In the genomic region with DNA sequence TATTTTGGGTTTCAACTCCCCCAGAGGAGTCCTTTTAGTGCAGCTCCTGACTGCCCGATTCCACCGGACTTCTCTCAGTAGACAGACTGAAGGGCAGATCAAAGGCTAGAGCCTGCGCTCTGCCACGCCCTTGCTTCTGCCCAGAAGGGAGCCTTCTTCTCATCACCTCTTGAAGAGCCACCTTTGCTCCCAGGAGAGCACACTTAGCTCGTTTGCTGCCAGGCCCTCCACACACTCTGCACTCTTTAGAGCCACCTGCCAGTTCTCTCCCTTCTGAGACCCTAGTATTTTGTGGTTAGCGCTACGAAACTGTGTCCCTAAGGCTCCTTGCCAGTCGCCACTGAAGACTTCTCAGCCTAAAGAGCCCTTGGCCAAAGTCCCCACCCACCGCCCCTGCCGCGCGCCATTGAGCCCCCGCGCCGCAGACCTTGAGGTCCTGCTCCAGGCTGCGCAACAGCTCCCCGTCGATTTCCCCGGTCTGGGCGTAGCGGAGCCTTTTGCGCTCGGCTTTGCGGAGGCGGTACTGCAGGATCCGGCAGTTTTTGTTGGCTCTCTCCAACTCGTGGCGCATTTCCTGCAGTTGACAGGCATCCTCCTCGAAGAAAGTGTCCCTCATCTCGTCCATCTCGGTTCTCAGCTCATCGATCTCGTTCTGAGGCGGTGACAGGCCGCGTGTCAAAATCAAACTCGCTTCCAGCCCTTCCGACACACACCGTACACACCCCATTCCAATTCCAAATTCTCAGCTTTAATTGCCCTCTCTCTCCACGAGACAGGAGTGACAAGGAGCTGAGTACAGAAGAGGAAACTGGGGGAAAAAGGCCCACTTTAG, we compare ENCODE assay signal across 8 cellular contexts. TPM values are rescaled to one million over a fixed set of nuclear protein-coding genes. Genes with fewer than 3 reads are reported as not detected.
A peak's percentile ranks its signal among the peaks of the same experiment; 100 is the strongest.
DNase-seq lines count a peak whose midpoint lies in the region; ATAC-seq and TF ChIP-seq lines count a peak whose summit lies in the region.

No MANE protein-coding gene starts in this region.

- TF ChIP-seq POLR2A in esophagus muscularis mucosa (IDR thresholded peaks at IDR 0.05; ENCODE audit: low read depth) (no peak), testis (IDR thresholded peaks at IDR 0.05) (no peak)

- H3K36me3 ChIP-seq in esophagus muscularis mucosa (no peaks in the 10 kb centered on the region), testis (ENCODE audit: low read depth, missing control alignments) (no peaks in the 10 kb centered on the region)

- H3K9me3 ChIP-seq in esophagus muscularis mucosa = no peaks in the 10 kb centered on the region
- no peaks in the 10 kb centered on the region for H3K9me3 ChIP-seq in testis

- peak overlapping the region; percentile 63 to 86 (median 76) for H3K4me3 ChIP-seq in esophagus muscularis mucosa
- peak overlapping the region; percentile 57 to 84 for H3K4me3 ChIP-seq in testis

- 20% methylated on average over 23 of the region's 40 CpGs for WGBS in esophagus muscularis mucosa
- WGBS in testis, 2 donors = 8 to 19% methylated on average over 20 to 40 of the region's 40 CpGs

- peak overlapping the region; percentile 79 to 94 (median 90) for H3K4me3 Mint-ChIP-seq in naive thymus-derived CD8-positive, alpha-beta T cell

- peaks cover 9 to 38% (median 25%) of the 10 kb centered on the region in 5 donors for H3K27me3 Mint-ChIP-seq in naive thymus-derived CD8-positive, alpha-beta T cell

- peaks cover 14 to 39% (median 31%) of the 10 kb centered on the region in 4 donors for H3K4me1 Mint-ChIP-seq in naive thymus-derived CD8-positive, alpha-beta T cell

- ATAC-seq in naive thymus-derived CD8-positive, alpha-beta T cell = peak; percentile 8 to 43
- no peak for ATAC-seq in GM19351 (IDR thresholded peaks at IDR 0.05; ENCODE audit: unreplicated experiment)

- H3K27me3 ChIP-seq in esophagus muscularis mucosa (peaks cover 0 to 27% (median 15%) of the 10 kb centered on the region in 4 donors), testis (no peaks in the 10 kb centered on the region)

- TF ChIP-seq EP300 in esophagus muscularis mucosa (IDR thresholded peaks at IDR 0.05) = no peak

- TF ChIP-seq CTCF in esophagus muscularis mucosa (IDR thresholded peaks at IDR 0.05) (no peak), testis (IDR thresholded peaks at IDR 0.05) (no peak)

- POLR2A ChIA-PET in naive thymus-derived CD8-positive, alpha-beta T cell (lab: Charles Lee) = no interaction called here

- DNase-seq in NCI-H510A treated with DMSO at 0.1 percent for 48 hours (lab: John Stamatoyannopoulos, UW) = peak; percentile 25
- no peak for DNase-seq in NCI-H510A (lab: John Stamatoyannopoulos, UW)
- DNase-seq in activated CD8-positive, alpha-beta memory T cell treated with anti-CD3 and anti-CD28 coated beads, Interleukin-2, amount 50 U/mL, for 48 hours = peak; percentile 63
- no peak for DNase-seq in esophagus muscularis mucosa (ENCODE audit: extremely low spot score)
- peak in 8 of 10 donors; percentile 7 to 69 (median 26) for DNase-seq in naive thymus-derived CD8-positive, alpha-beta T cell
- peak; percentile 58 for DNase-seq in testis
- no peak for DNase-seq in germinal center (ENCODE audit: low spot score)

- H3K4me1 ChIP-seq in esophagus muscularis mucosa (peaks cover 21 to 42% (median 39%) of the 10 kb centered on the region in 4 donors), testis (peaks cover 9% of the 10 kb centered on the region)

- H3K27ac ChIP-seq in esophagus muscularis mucosa (replicated peaks in 1 of 4) (peak overlapping the region in 1 of 4 donors; percentile 65), testis (no peak overlapping the region)

- peaks cover 2 to 6% (median 3%) of the 10 kb centered on the region in 3 donors for H3K36me3 Mint-ChIP-seq in naive thymus-derived CD8-positive, alpha-beta T cell

- peaks cover 0 to 8% (median 0%) of the 10 kb centered on the region in 9 donors for H3K9me3 Mint-ChIP-seq in naive thymus-derived CD8-positive, alpha-beta T cell

- H3K27ac Mint-ChIP-seq in naive thymus-derived CD8-positive, alpha-beta T cell = peak overlapping the region in 7 of 10 donors; percentile 9 to 93 (median 66)

- intact Hi-C loops in esophagus muscularis mucosa (cut with DNase I) = no loop called here
- intact Hi-C loops in testis (cut with DNase I; ENCODE audit: low total_unique reads) = no loop called here

RNA-seq across cellular contexts. Expression of gene KIAA0408, which starts 55.4 kb away (rescaled TPM):
- total RNA-seq in esophagus muscularis mucosa (10 to 100 TPM; 19.1 to 41.5 (median 29.7) TPM), testis (1 to 10 TPM; 3.3 to 4.1 TPM)
- total RNA-seq in naive thymus-derived CD8-positive, alpha-beta T cell = under 1 TPM; 0.63 to 0.75 TPM
- under 1 TPM in 1 of 3 donors, not detected in 2; 0.24 TPM for polyA plus RNA-seq in naive thymus-derived CD8-positive, alpha-beta T cell
- 11.2 TPM for polyA plus RNA-seq in testis (ENCODE audit: insufficient read depth, low read depth, low replicate concordance)

Comparison
In these comparisons a context has a peak if more than half of its experiments do, and no peak if none do; other contexts are left out.
1. DNase-seq: peak in NCI-H510A treated with DMSO at 0.1 percent for 48 hours (single experiment), activated CD8-positive, alpha-beta memory T cell treated with anti-CD3 and anti-CD28 coated beads, Interleukin-2, amount 50 U/mL, for 48 hours (single experiment), naive thymus-derived CD8-positive, alpha-beta T cell (8 of 10) and testis (single experiment); none in NCI-H510A (single experiment), esophagus muscularis mucosa (single experiment) and germinal center (single experiment).